24 cellular contexts compared by ENCODE assay signal in genomic region chr13:45445053-45445452, GRCh38.
"Had no signal": no experiment of that assay in that cellular context is flagged by ENCODE, and none has a peak within 500 bp of the region (broad histone marks: within the 10 kb centered on the region; RNA-seq: fewer than 3 reads in every experiment).

No MANE protein-coding gene starts in this region.

- H3K4me1 ChIP-seq: prostate gland, vagina had no signal

- H3K9me3 ChIP-seq: heart right ventricle, left lung, pancreas, prostate gland, sigmoid colon, spleen, suprapubic skin, thoracic aorta, tibial nerve, upper lobe of left lung, vagina had no signal

- H3K27ac ChIP-seq: heart right ventricle, hepatocyte, left lung, pancreas, prostate gland, sigmoid colon, spleen, suprapubic skin, thoracic aorta, tibial nerve, upper lobe of left lung, vagina had no signal

- H3K4me3 ChIP-seq: heart right ventricle, hepatocyte, left lung, lung, pancreas, prostate gland, sigmoid colon, spleen, suprapubic skin, thoracic aorta, tibial nerve, upper lobe of left lung, vagina had no signal

- DNase-seq: heart right ventricle; islet precursor cell; left lung; mesendoderm; naive thymus-derived CD4-positive, alpha-beta T cell; pancreas; posterior cingulate gyrus; retina; right cardiac atrium; sigmoid colon; small intestine; spleen; stimulated activated CD4-positive, alpha-beta T cell treated with anti-CD3 and anti-CD28 coated beads, Interleukin-4, amount 100 ng/mL, for 24 hours; stimulated activated naive CD4-positive, alpha-beta T cell; upper lobe of left lung had no signal

- H3K36me3 ChIP-seq: heart right ventricle, left lung, pancreas, prostate gland, sigmoid colon, spleen, suprapubic skin, thoracic aorta, tibial nerve, upper lobe of left lung, vagina had no signal

- H3K27me3 ChIP-seq: heart right ventricle, hepatocyte, left lung, pancreas, spleen, tibial nerve, upper lobe of left lung, vagina had no signal

- ATAC-seq: heart right ventricle; left lung; naive thymus-derived CD4-positive, alpha-beta T cell; natural killer cell treated with Interleukin-12 subunit alpha and Interleukin-12 subunit beta and Interleukin-15 and Interleukin-18, amount 100 ng/mL, for 72 hours; pancreas; right cardiac atrium; stimulated activated effector memory CD8-positive, alpha-beta T cell treated with anti-CD3 and anti-CD28 coated beads, Interleukin-12 subunit alpha, Interleukin-12 subunit beta, amount 100 ng/mL, for 72 hours had no signal
